ENCODE assay signal across 8 cellular contexts in the genomic region with DNA sequence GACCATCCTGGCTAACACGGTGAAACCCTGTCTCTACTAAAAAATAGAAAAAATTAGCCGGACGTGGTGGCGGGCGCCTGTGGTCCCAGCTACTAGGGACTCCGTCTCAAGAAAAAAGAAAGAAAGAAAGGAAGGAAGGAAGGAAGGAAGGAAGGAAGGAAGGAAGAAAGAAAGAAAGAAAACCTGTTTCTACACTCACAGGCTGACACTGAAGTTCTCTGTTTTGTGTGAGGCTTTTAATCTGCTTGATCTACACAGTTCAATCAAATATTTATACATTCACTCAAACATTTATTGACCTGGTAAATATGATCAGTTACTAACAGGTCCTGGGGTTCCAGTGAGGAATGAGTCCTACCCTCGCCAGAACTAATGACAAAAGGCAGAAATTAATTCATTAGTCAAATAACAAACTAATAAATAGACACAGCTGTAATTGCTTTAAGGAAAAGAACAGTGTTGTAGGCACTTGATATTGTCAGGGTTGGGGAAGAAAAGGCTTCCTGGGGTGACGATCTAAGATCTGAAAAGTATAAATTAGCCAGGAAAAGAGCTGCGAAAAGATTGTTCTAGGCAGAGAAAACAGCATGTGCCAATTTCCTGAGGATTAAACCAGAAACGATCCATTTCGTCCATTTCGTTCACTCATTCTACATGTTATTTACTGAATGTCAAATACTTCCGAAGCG. TPM values are rescaled to one million over a fixed set of nuclear protein-coding genes. Genes with fewer than 3 reads are reported as not detected.
A peak's percentile ranks its signal among the peaks of the same experiment; 100 is the strongest.
DNase-seq lines count a peak whose midpoint lies in the region; ATAC-seq and TF ChIP-seq lines count a peak whose summit lies in the region.

No MANE protein-coding gene starts in this region.

- peaks cover 62% of the 10 kb centered on the region for H3K4me1 Mint-ChIP-seq in activated CD8-positive, alpha-beta memory T cell treated with anti-CD3 and anti-CD28 coated beads, Interleukin-2, amount 10 ng/mL, durations not matched to agents 7 days and 5 days
- peaks cover 59% of the 10 kb centered on the region for H3K4me1 Mint-ChIP-seq in activated naive CD8-positive, alpha-beta T cell treated with anti-CD3 and anti-CD28 coated beads, Interleukin-2, amount 50 U/mL, for 24 hours

- peak overlapping the region; percentile 94 for H3K4me3 Mint-ChIP-seq in activated CD8-positive, alpha-beta memory T cell treated with anti-CD3 and anti-CD28 coated beads, Interleukin-2, amount 10 ng/mL, durations not matched to agents 7 days and 5 days
- peak overlapping the region; percentile 94 for H3K4me3 Mint-ChIP-seq in activated naive CD8-positive, alpha-beta T cell treated with anti-CD3 and anti-CD28 coated beads, Interleukin-2, amount 50 U/mL, for 24 hours

- peak overlapping the region; percentile 34 for H3K4me3 ChIP-seq in kidney epithelial cell (ENCODE audit: low read depth, low read length)
- peak overlapping the region; percentile 81 for H3K4me3 ChIP-seq in thoracic aorta

- H3K27ac ChIP-seq in thoracic aorta: peak overlapping the region; percentile 76 to 88

- peak overlapping the region; percentile 97 for H3K27ac Mint-ChIP-seq in activated CD8-positive, alpha-beta memory T cell treated with anti-CD3 and anti-CD28 coated beads, Interleukin-2, amount 10 ng/mL, durations not matched to agents 7 days and 5 days
- H3K27ac Mint-ChIP-seq in activated naive CD8-positive, alpha-beta T cell treated with anti-CD3 and anti-CD28 coated beads, Interleukin-2, amount 50 U/mL, for 24 hours: peak overlapping the region; percentile 94

- H3K27me3 Mint-ChIP-seq in activated CD8-positive, alpha-beta memory T cell treated with anti-CD3 and anti-CD28 coated beads, Interleukin-2, amount 10 ng/mL, durations not matched to agents 7 days and 5 days: no peaks in the 10 kb centered on the region
- no peaks in the 10 kb centered on the region for H3K27me3 Mint-ChIP-seq in activated naive CD8-positive, alpha-beta T cell treated with anti-CD3 and anti-CD28 coated beads, Interleukin-2, amount 50 U/mL, for 24 hours

- no peak for DNase-seq in activated CD8-positive, alpha-beta memory T cell treated with anti-CD3 and anti-CD28 coated beads, Interleukin-2, amount 10 ng/mL, durations not matched to agents 7 days and 5 days
- DNase-seq in activated CD8-positive, alpha-beta memory T cell treated with anti-CD3 and anti-CD28 coated beads, Interleukin-2, amount 50 U/mL, for 48 hours: no peak
- no peak for DNase-seq in activated naive CD8-positive, alpha-beta T cell treated with anti-CD3 and anti-CD28 coated beads, Interleukin-2, amount 50 U/mL, for 24 hours
- no peak for DNase-seq in kidney epithelial cell (ENCODE audit: low read depth)
- no peak for DNase-seq in thoracic aorta (ENCODE audit: low spot score)
- no peak for DNase-seq in NCI-H2107 (lab: John Stamatoyannopoulos, UW)

- no peak for ATAC-seq in activated CD8-positive, alpha-beta memory T cell treated with anti-CD3 and anti-CD28 coated beads, Interleukin-2, amount 10 ng/mL, durations not matched to agents 7 days and 5 days
- no peak for ATAC-seq in activated naive CD8-positive, alpha-beta T cell treated with anti-CD3 and anti-CD28 coated beads, Interleukin-2, amount 50 U/mL, for 24 hours
- ATAC-seq in thoracic aorta (ENCODE audit: insufficient number of reproducible peaks, low FRiP score, low read depth) (no peak), HG02610 (IDR thresholded peaks at IDR 0.05; ENCODE audit: unreplicated experiment) (no peak), GM18909 (IDR thresholded peaks at IDR 0.05; ENCODE audit: poor library complexity, unreplicated experiment) (no peak)

- H3K9me3 Mint-ChIP-seq in activated CD8-positive, alpha-beta memory T cell treated with anti-CD3 and anti-CD28 coated beads, Interleukin-2, amount 10 ng/mL, durations not matched to agents 7 days and 5 days (ENCODE audit: low read depth): no peaks in the 10 kb centered on the region
- no peaks in the 10 kb centered on the region for H3K9me3 Mint-ChIP-seq in activated naive CD8-positive, alpha-beta T cell treated with anti-CD3 and anti-CD28 coated beads, Interleukin-2, amount 50 U/mL, for 24 hours

- H3K36me3 Mint-ChIP-seq in activated CD8-positive, alpha-beta memory T cell treated with anti-CD3 and anti-CD28 coated beads, Interleukin-2, amount 10 ng/mL, durations not matched to agents 7 days and 5 days: peaks cover 32% of the 10 kb centered on the region
- H3K36me3 Mint-ChIP-seq in activated naive CD8-positive, alpha-beta T cell treated with anti-CD3 and anti-CD28 coated beads, Interleukin-2, amount 50 U/mL, for 24 hours (ENCODE audit: low read depth): peaks cover 30% of the 10 kb centered on the region

- CTCF ChIA-PET in activated CD8-positive, alpha-beta memory T cell treated with anti-CD3 and anti-CD28 coated beads, Interleukin-2, amount 10 ng/mL, durations not matched to agents 7 days and 5 days (lab: Charles Lee): interaction anchor here (1.0 to 3.3 kb wide), 15 partner anchors 24 to 414 kb away, joined by 3 to 34 read pairs (median 6); a partner anchor contains a TSS

- TF ChIP-seq CTCF in kidney epithelial cell (IDR thresholded peaks at IDR 0.05; ENCODE audit: insufficient read depth, low read length, poor library complexity, severe bottlenecking) (no peak), thoracic aorta (IDR thresholded peaks at IDR 0.05) (no peak)

- peaks cover 3% of the 10 kb centered on the region for H3K36me3 ChIP-seq in kidney epithelial cell (ENCODE audit: control insufficient read depth, insufficient read depth, low read length)
- H3K36me3 ChIP-seq in thoracic aorta: no peaks in the 10 kb centered on the region

- H3K9me3 ChIP-seq in thoracic aorta: no peaks in the 10 kb centered on the region

- H3K27me3 ChIP-seq in kidney epithelial cell (ENCODE audit: control insufficient read depth, insufficient read depth, low read length) (no peaks in the 10 kb centered on the region), thoracic aorta (replicated peaks; ENCODE audit: insufficient read depth) (no peaks in the 10 kb centered on the region)

- H3K4me1 ChIP-seq in thoracic aorta (ENCODE audit: control insufficient read depth in 1 of 2, low read depth in 2 of 2): peaks cover 34 to 52% of the 10 kb centered on the region in 2 donors

RNA-seq across cellular contexts. Expression of a gene that starts 0.8 kb away (rescaled TPM):
- 100 to 1,000 TPM; 118 to 126 TPM for total RNA-seq in activated CD8-positive, alpha-beta memory T cell treated with anti-CD3 and anti-CD28 coated beads, Interleukin-2, amount 10 ng/mL, durations not matched to agents 7 days and 5 days
- total RNA-seq in kidney epithelial cell: 6.8 and 13.8 TPM in 2 replicates
- total RNA-seq in thoracic aorta: 1 to 10 TPM; 3.2 to 5.8 TPM

RNA-seq across cellular contexts. Expression of a gene that starts 1.3 kb away (rescaled TPM):
- 10 to 100 TPM; 43.3 to 57.7 TPM for total RNA-seq in activated CD8-positive, alpha-beta memory T cell treated with anti-CD3 and anti-CD28 coated beads, Interleukin-2, amount 10 ng/mL, durations not matched to agents 7 days and 5 days
- total RNA-seq in kidney epithelial cell (60.9 and 72.0 TPM in 2 replicates), thoracic aorta (10 to 100 TPM; 47.3 to 56.9 TPM)

RNA-seq across cellular contexts. Expression of a gene that starts 56.0 kb away (rescaled TPM):
- 10 to 100 TPM; 41.0 to 45.8 TPM for total RNA-seq in activated CD8-positive, alpha-beta memory T cell treated with anti-CD3 and anti-CD28 coated beads, Interleukin-2, amount 10 ng/mL, durations not matched to agents 7 days and 5 days
- total RNA-seq in kidney epithelial cell: 62.3 and 66.0 TPM in 2 replicates
- 10 to 100 TPM; 51.1 to 68.5 TPM for total RNA-seq in thoracic aorta

RNA-seq across cellular contexts. Expression of a gene that starts 58.3 kb away (rescaled TPM):
- 10 to 100 TPM; 24.1 to 25.4 TPM for total RNA-seq in activated CD8-positive, alpha-beta memory T cell treated with anti-CD3 and anti-CD28 coated beads, Interleukin-2, amount 10 ng/mL, durations not matched to agents 7 days and 5 days
- total RNA-seq in kidney epithelial cell (6.4 and 6.6 TPM in 2 replicates), thoracic aorta (10 to 100 TPM in 1 of 2 donors, 1 to 10 TPM in 1; 5.8 to 10.8 TPM)
